Comparison of ENCODE assay signal across 8 cellular contexts in the genomic region with DNA sequence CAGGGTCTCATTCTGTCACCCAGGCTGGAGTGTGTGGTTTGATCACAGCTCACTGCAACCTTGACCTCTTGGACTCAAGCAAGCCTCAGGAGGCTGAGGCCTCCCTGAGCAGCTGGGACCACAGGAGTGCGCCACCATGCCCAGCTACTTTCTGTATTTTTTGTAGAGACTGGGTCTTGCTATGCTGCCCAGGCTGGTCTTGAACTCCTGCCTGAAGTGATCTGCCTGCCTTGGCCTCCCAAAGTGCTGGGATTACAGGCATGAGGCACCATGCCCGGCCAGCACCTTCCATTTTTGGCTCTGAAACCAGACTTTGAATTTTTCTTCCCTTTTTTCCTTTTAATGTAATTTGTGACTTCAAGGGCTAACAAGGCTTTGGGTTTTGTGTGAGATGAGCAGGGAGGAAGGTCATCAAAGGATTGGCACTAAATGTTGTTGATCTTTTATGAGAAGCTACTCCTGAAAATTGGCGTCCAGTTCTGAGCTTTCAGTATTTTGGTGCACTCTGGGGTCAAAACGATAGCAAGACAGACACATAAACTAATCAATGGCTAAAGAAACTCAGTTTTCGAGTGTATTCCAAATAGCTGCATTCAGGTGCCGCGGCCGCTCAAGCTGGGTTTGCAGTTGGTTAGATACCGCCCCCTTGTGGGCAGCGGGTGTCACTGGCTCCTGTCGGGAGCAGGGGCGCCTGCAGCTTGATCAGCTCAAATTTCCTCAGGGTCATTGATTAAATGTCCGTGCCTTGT. TPM values are rescaled to one million over a fixed set of nuclear protein-coding genes. Genes with fewer than 3 reads are reported as not detected.
DNase-seq lines count a peak whose midpoint lies in the region; ATAC-seq and TF ChIP-seq lines count a peak whose summit lies in the region.

No MANE protein-coding gene starts in this region.

- peak overlapping the region; percentile 24 for H3K4me2 ChIP-seq in Loucy (ENCODE audit: low read depth, low read length, poor library complexity, severe bottlenecking)

- H3K9me3 Mint-ChIP-seq in type B pancreatic cell = no peaks in the 10 kb centered on the region

- DNase-seq in DMS53 (lab: John Stamatoyannopoulos, UW) (peak; percentile 89), SK-N-DZ (ENCODE audit: low spot score) (peak; percentile 65), glomerular endothelial cell (ENCODE audit: extremely low read depth, low read depth, low spot score) (peak; percentile 39), pons (ENCODE audit: low spot score) (peak; percentile 74), type B pancreatic cell (ENCODE audit: extremely low spot score, unreplicated experiment) (peak; percentile 88)
- DNase-seq in activated naive CD4-positive, alpha-beta T cell (lab: John Stamatoyannopoulos, UW) = peak; percentile 45 to 73 (median 62)

- TF ChIP-seq CTCF in Loucy (conservative IDR thresholded peaks at IDR 0.05; ENCODE audit: low read length) (peak; percentile 98), type B pancreatic cell (conservative IDR thresholded peaks at IDR 0.05) (peak; percentile 100)

- peak; percentile 59 for ATAC-seq in GM21717 (IDR thresholded peaks at IDR 0.05; ENCODE audit: unreplicated experiment)

- no peaks in the 10 kb centered on the region for H3K79me2 ChIP-seq in Loucy (ENCODE audit: insufficient read depth, low read length)

- no peaks in the 10 kb centered on the region for H3K9me3 ChIP-seq in Loucy (ENCODE audit: insufficient read depth, low read depth, low read length)

- H4K20me1 ChIP-seq in Loucy (ENCODE audit: insufficient read depth, low read length, poor library complexity, severe bottlenecking) = no peaks in the 10 kb centered on the region

- no peaks in the 10 kb centered on the region for H3K36me3 ChIP-seq in Loucy (ENCODE audit: insufficient read depth, low read length)

- H3K27me3 ChIP-seq in Loucy (ENCODE audit: insufficient read depth, low read length, poor library complexity, severe bottlenecking) = no peaks in the 10 kb centered on the region

- no peaks in the 10 kb centered on the region for H3K36me3 Mint-ChIP-seq in type B pancreatic cell

- H3K27me3 Mint-ChIP-seq in type B pancreatic cell = peaks cover 13% of the 10 kb centered on the region

- no peaks in the 10 kb centered on the region for H3K4me1 ChIP-seq in Loucy (ENCODE audit: insufficient read depth, low read length, poor library complexity, severe bottlenecking)

- peak overlapping the region; percentile 13 for H3K4me3 ChIP-seq in Loucy (ENCODE audit: low read length, poor library complexity, severe bottlenecking)

- peak overlapping the region; percentile 57 for H3K4me3 Mint-ChIP-seq in type B pancreatic cell

- H3K9me2 ChIP-seq in Loucy (replicated peaks; ENCODE audit: low read depth, low read length) = no peaks in the 10 kb centered on the region

- peaks cover 28% of the 10 kb centered on the region for H3K4me1 Mint-ChIP-seq in type B pancreatic cell (ENCODE audit: unreplicated experiment)

- no peak overlapping the region for H3K9ac ChIP-seq in Loucy (ENCODE audit: low read depth, low read length, poor library complexity, severe bottlenecking)

- no peaks in the 10 kb centered on the region for H3F3A ChIP-seq in Loucy (ENCODE audit: low read depth)

- H3K27ac Mint-ChIP-seq in type B pancreatic cell = peak overlapping the region; percentile 10

- peak overlapping the region; percentile 55; the same call in 1 of the 2 replicates for H2AFZ ChIP-seq in Loucy (ENCODE audit: low read length)

RNA-seq across cellular contexts. Expression of gene CLMP, which starts 51.9 kb away (rescaled TPM):
- polyA plus RNA-seq in SK-N-DZ (2014; cell fraction: cytosol; rRNA removed) = 4.5 and 4.6 TPM in 2 replicates
- 1.3 and 3.8 TPM in 2 replicates for polyA plus RNA-seq in SK-N-DZ (2014; cell fraction: nucleus; rRNA removed)
- total RNA-seq in glomerular endothelial cell (1.5 and 7.1 TPM in 2 replicates), type B pancreatic cell (ENCODE audit: low replicate concordance) (3.6 and 65.7 TPM in 2 replicates)

Comparison
In these comparisons a context has a peak if more than half of its experiments do, and no peak if none do; other contexts are left out.
1. Peak in every context shown above with its lines: DNase-seq, ATAC-seq and H3K4me3 ChIP-seq.
2. DNase-seq: peak in every context shown above with its lines; median percentile 89 in DMS53; 88 in type B pancreatic cell; 74 in pons; 65 in SK-N-DZ; 62 in activated naive CD4-positive, alpha-beta T cell; 39 in glomerular endothelial cell.